ENCODE assay signal across 8 cellular contexts in the genomic region with DNA sequence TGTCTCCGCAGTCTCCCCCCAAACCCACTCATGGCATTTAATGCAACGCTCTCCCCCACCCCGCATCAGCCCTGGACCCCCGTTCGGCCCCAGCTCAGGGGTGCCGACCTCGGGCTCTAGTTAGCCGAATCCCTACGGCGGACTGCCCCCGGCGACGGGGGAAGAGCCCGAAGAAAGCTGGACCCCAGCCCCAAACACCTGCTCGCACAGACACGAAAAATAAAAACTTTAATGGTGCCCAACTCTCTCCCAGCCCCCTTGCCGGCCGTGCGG. TPM values are rescaled to one million over a fixed set of nuclear protein-coding genes. Genes with fewer than 3 reads are reported as not detected.
DNase-seq lines count a peak whose midpoint lies in the region; ATAC-seq, FAIRE-seq and TF ChIP-seq lines count a peak whose summit lies in the region.

No MANE protein-coding gene starts in this region.

- H3K79me2 ChIP-seq in trophoblast cell (ENCODE audit: control insufficient read depth, insufficient read depth, low read length, poor library complexity): peaks cover 26% of the 10 kb centered on the region

- H3K27ac Mint-ChIP-seq in Caco-2 (ENCODE audit: unreplicated experiment) (peak overlapping the region; percentile 93), T-cell (peak overlapping the region; percentile 88 to 95)

- FAIRE-seq in D721Med (lab: Jason Lieb, UNC): no peak

- H3K4me1 ChIP-seq in Caco-2 (peaks cover 21% of the 10 kb centered on the region), trophoblast cell (ENCODE audit: control insufficient read depth in 1 of 2, insufficient read depth in 2 of 2, low read length in 2 of 2) (peaks cover 20 to 34% of the 10 kb centered on the region in 2 experiments)

- H4K8ac ChIP-seq in trophoblast cell (ENCODE audit: low read depth, low read length): peak overlapping the region; percentile 94

- H2BK12ac ChIP-seq in trophoblast cell (ENCODE audit: low read length): peak overlapping the region; percentile 2

- H3K4ac ChIP-seq in trophoblast cell (ENCODE audit: low read depth, low read length): peak overlapping the region; percentile 85

- CTCF ChIA-PET in Caco-2 (lab: Charles Lee) (interaction anchor here (0.7 to 1.5 kb wide), 2 partner anchors 39 to 384 kb away, joined by 3 to 4 read pairs; no protein-coding TSS in a partner anchor), T-cell (lab: Charles Lee) (no interaction called here)

- WGBS in trophoblast cell (ENCODE audit: extremely low coverage, insufficient coverage, insufficient read length): no CpG with 5 or more reads among the region's 19 CpGs

- H2AK5ac ChIP-seq in trophoblast cell (ENCODE audit: low read length): peak overlapping the region; percentile 15

- H3K4me3 Mint-ChIP-seq in Caco-2 (ENCODE audit: unreplicated experiment) (peak overlapping the region; percentile 85), T-cell (peak overlapping the region; percentile 90 to 97 (median 96))

- H3K27ac ChIP-seq in trophoblast cell (ENCODE audit: low read depth, low read length): peak overlapping the region; percentile 94

- no peak for TF ChIP-seq CTCF in Caco-2 (IDR thresholded peaks at IDR 0.05; ENCODE audit: insufficient read depth in 1 of 2, low read depth in 1 of 2, low read length in 1 of 2, severe bottlenecking in 1 of 2, unreplicated experiment in 1 of 2)
- no peak for TF ChIP-seq CTCF in epithelial cell of proximal tubule (conservative IDR thresholded peaks at IDR 0.05; ENCODE audit: low read depth, low read length)
- TF ChIP-seq CTCF in D721Med (IDR thresholded peaks at IDR 0.05; ENCODE audit: insufficient read depth, missing control alignments): no peak

- peak overlapping the region; percentile 18 for H2BK120ac ChIP-seq in trophoblast cell (ENCODE audit: insufficient read depth, low read length, poor library complexity)

- peak overlapping the region; percentile 87 for H2BK5ac ChIP-seq in trophoblast cell (ENCODE audit: low read depth, low read length, poor library complexity)

- DNase-seq in Caco-2: no peak
- peak in 2 of 34 experiments; percentile 10 for DNase-seq in T-cell
- no peak for DNase-seq in epithelial cell of proximal tubule (ENCODE audit: low read depth)
- no peak for DNase-seq in trophoblast cell
- DNase-seq in D721Med (ENCODE audit: insufficient read length, low spot score): no peak
- no peak for DNase-seq in DMS153 (lab: John Stamatoyannopoulos, UW)
- DNase-seq in AML-193 (lab: John Stamatoyannopoulos, UW): no peak
- no peak for DNase-seq in SKM-1 (lab: John Stamatoyannopoulos, UW; ENCODE audit: unreplicated experiment)

- peaks cover 16% of the 10 kb centered on the region for H3K4me1 Mint-ChIP-seq in Caco-2 (ENCODE audit: low read depth, unreplicated experiment)
- H3K4me1 Mint-ChIP-seq in T-cell: peaks cover 45 to 49% (median 47%) of the 10 kb centered on the region in 3 donors

- H3K27me3 ChIP-seq in Caco-2 (replicated peaks; ENCODE audit: control insufficient read depth, insufficient read depth, low read length): no peaks in the 10 kb centered on the region
- H3K27me3 ChIP-seq in trophoblast cell (ENCODE audit: insufficient read depth, low read length): no peaks in the 10 kb centered on the region

- no peak for ATAC-seq in T-cell (replicated peaks in 1 of 4)

- H3K9me3 Mint-ChIP-seq in Caco-2 (ENCODE audit: unreplicated experiment) (no peaks in the 10 kb centered on the region), T-cell (no peaks in the 10 kb centered on the region)

- peak overlapping the region; percentile 92 for H3K4me2 ChIP-seq in trophoblast cell (ENCODE audit: low read length)

- H4K12ac ChIP-seq in trophoblast cell (ENCODE audit: low read depth, low read length): peak overlapping the region; percentile 18

- no peaks in the 10 kb centered on the region for H3K27me3 Mint-ChIP-seq in Caco-2 (ENCODE audit: insufficient read depth, unreplicated experiment)
- H3K27me3 Mint-ChIP-seq in T-cell: no peaks in the 10 kb centered on the region

- H3K79me1 ChIP-seq in trophoblast cell (ENCODE audit: low read length): peaks cover 20% of the 10 kb centered on the region

- intact Hi-C loops in Caco-2 (cut with micrococcal nuclease; ENCODE audit: unreplicated experiment): no loop called here

- peak overlapping the region; percentile 97 for H3K9ac ChIP-seq in trophoblast cell (ENCODE audit: low read length)

- peak overlapping the region; percentile 78 for H3K4me3 ChIP-seq in Caco-2 (ENCODE audit: low read depth, low read length)
- H3K4me3 ChIP-seq in epithelial cell of proximal tubule (ENCODE audit: low read depth, low read length): peak overlapping the region; percentile 97
- H3K4me3 ChIP-seq in trophoblast cell (ENCODE audit: low read depth, low read length): peak overlapping the region; percentile 99

- POLR2A ChIA-PET in Caco-2 (lab: Charles Lee) (interaction anchor here (0.5 kb wide), 1 partner anchor 555 kb away, joined by 7 read pairs; no protein-coding TSS in a partner anchor), T-cell (lab: Charles Lee) (no interaction called here)

- H2AFZ ChIP-seq in trophoblast cell (ENCODE audit: insufficient read depth, low read length, poor library complexity): peak overlapping the region; percentile 64

- peak overlapping the region; percentile 94 for H4K91ac ChIP-seq in trophoblast cell (ENCODE audit: low read depth, low read length)

- H3K36me3 ChIP-seq in Caco-2 (ENCODE audit: control insufficient read depth, insufficient read depth, low read length) (peaks cover 1% of the 10 kb centered on the region; the same call in 1 of the 2 replicates), trophoblast cell (ENCODE audit: control insufficient read depth in 1 of 2, insufficient read depth in 2 of 2, low read length in 2 of 2) (peaks cover 7 to 15% of the 10 kb centered on the region in 2 experiments)

- H3K9me3 ChIP-seq in Caco-2 (no peaks in the 10 kb centered on the region), trophoblast cell (ENCODE audit: insufficient read depth, low read depth, low read length) (peaks cover 1% of the 10 kb centered on the region)

- peak overlapping the region; percentile 97 for H3K14ac ChIP-seq in trophoblast cell (ENCODE audit: low read length)

- H3K36me3 Mint-ChIP-seq in Caco-2 (ENCODE audit: insufficient read depth, unreplicated experiment) (peaks cover 46% of the 10 kb centered on the region), T-cell (peaks cover 3% of the 10 kb centered on the region)

- BruUV-seq in Caco-2 (replicated peaks; lab: Mats Ljungman, UMichigan): no TSS peak

- H3K23ac ChIP-seq in trophoblast cell (ENCODE audit: low read length): no peak overlapping the region

- H3K18ac ChIP-seq in trophoblast cell (ENCODE audit: low read length): peak overlapping the region; percentile 98

RNA-seq across cellular contexts. Expression of a gene that starts 0.6 kb away (rescaled TPM):
- total RNA-seq in Caco-2 (2022): 101 and 103 TPM in 2 replicates
- 10 to 100 TPM; 35.9 to 53.5 (median 50.4) TPM for total RNA-seq in T-cell
- 106 and 135 TPM in 2 replicates for total RNA-seq in epithelial cell of proximal tubule
- polyA plus RNA-seq in trophoblast cell (2013): 76.2 and 78.2 TPM in 2 replicates
